Comparison of ENCODE assay signal across 27 cellular contexts in the genomic region with DNA sequence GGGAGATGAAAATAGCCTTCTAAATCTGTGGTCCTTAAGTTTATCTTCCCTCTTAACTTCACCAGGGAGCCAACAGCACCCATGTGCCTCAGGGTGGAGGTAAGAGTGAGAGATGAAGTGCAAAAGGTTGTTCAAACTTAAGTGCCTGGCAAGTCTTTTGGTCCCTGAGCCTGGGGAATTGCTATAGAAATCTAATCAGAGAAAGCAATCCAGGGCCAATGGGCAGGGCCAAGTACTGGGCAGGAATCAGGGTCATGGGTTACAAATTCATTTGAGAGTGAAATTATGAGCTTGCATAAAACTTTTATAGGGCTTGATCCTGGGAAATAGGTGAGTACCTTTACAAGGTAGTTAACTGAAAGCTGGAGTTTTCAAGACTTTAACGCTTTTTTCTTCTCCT. TPM values are rescaled to one million over a fixed set of nuclear protein-coding genes. Genes with fewer than 3 reads are reported as not detected.
DNase-seq lines count a peak whose midpoint lies in the region; TF ChIP-seq lines count a peak whose summit lies in the region.
"Had no signal": no experiment of that assay in that cellular context is flagged by ENCODE, and none has a peak within 500 bp of the region (broad histone marks: within the 10 kb centered on the region; RNA-seq: fewer than 3 reads in every experiment).

No MANE protein-coding gene starts in this region.

- H2AK5ac ChIP-seq in trophoblast cell (ENCODE audit: low read length), result no peak overlapping the region

- intact Hi-C loops in cardiac septum (cut with DNase I) (no loop called here), breast epithelium (cut with DNase I; ENCODE audit: low total_unique reads) (no loop called here)

- no peak for TF ChIP-seq POLR2A in breast epithelium (IDR thresholded peaks at IDR 0.05)

- H3K23ac ChIP-seq in trophoblast cell (ENCODE audit: low read length), result no peak overlapping the region

- no peak overlapping the region for H2AFZ ChIP-seq in trophoblast cell (ENCODE audit: insufficient read depth, low read length, poor library complexity)

- H3K27me3 ChIP-seq in cardiac muscle cell, result no peaks in the 10 kb centered on the region
- H3K27me3 ChIP-seq in breast epithelium, result no peaks in the 10 kb centered on the region
- no peaks in the 10 kb centered on the region for H3K27me3 ChIP-seq in trophoblast cell (ENCODE audit: insufficient read depth, low read length)
- H3K27me3 ChIP-seq: ovary, right atrium auricular region, tibial nerve had no signal

- no peak overlapping the region for H4K12ac ChIP-seq in trophoblast cell (ENCODE audit: low read depth, low read length)

- no peak overlapping the region for H3K4ac ChIP-seq in trophoblast cell (ENCODE audit: low read depth, low read length)

- no peaks in the 10 kb centered on the region for H3K79me2 ChIP-seq in trophoblast cell (ENCODE audit: control insufficient read depth, insufficient read depth, low read length, poor library complexity)

- H2BK5ac ChIP-seq in trophoblast cell (ENCODE audit: low read depth, low read length, poor library complexity), result no peak overlapping the region

- no CpG with 5 or more reads among the region's 1 CpG for WGBS in trophoblast cell (ENCODE audit: extremely low coverage, insufficient coverage, insufficient read length)

- H2BK12ac ChIP-seq in trophoblast cell (ENCODE audit: low read length), result peak overlapping the region; percentile 52

- H3K79me1 ChIP-seq in trophoblast cell (ENCODE audit: low read length), result peaks cover 7% of the 10 kb centered on the region

- no peak overlapping the region for H3K4me2 ChIP-seq in trophoblast cell (ENCODE audit: low read length)

- no peak overlapping the region for H3K9ac ChIP-seq in trophoblast cell (ENCODE audit: low read length)

- no peak overlapping the region for H3K4me3 ChIP-seq in cardiac muscle cell
- no peak overlapping the region for H3K4me3 ChIP-seq in breast epithelium
- no peak overlapping the region for H3K4me3 ChIP-seq in trophoblast cell (ENCODE audit: low read depth, low read length)
- H3K4me3 ChIP-seq: ovary, right atrium auricular region, tibial nerve had no signal

- peak overlapping the region; percentile 20 for H3K27ac ChIP-seq in cardiac muscle cell
- peak overlapping the region; percentile 78 to 80 for H3K27ac ChIP-seq in breast epithelium
- H3K27ac ChIP-seq in trophoblast cell (ENCODE audit: low read depth, low read length), result no peak overlapping the region
- H3K27ac ChIP-seq: ovary, right atrium auricular region, tibial nerve had no signal

- H3K14ac ChIP-seq in trophoblast cell (ENCODE audit: low read length), result no peak overlapping the region

- H3K9me3 ChIP-seq in cardiac muscle cell (ENCODE audit: low read depth) (no peaks in the 10 kb centered on the region), breast epithelium (no peaks in the 10 kb centered on the region), trophoblast cell (ENCODE audit: insufficient read depth, low read depth, low read length) (peaks cover 1% of the 10 kb centered on the region)
- H3K9me3 ChIP-seq: ovary, right atrium auricular region, tibial nerve had no signal

- no peak overlapping the region for H3K18ac ChIP-seq in trophoblast cell (ENCODE audit: low read length)

- DNase-seq in cardiac muscle cell (ENCODE audit: low read depth in 1 of 2, low spot score in 1 of 2), result no peak
- no peak for DNase-seq in cardiac septum (ENCODE audit: low spot score)
- no peak for DNase-seq in breast epithelium (ENCODE audit: low spot score in 2 of 2)
- no peak for DNase-seq in trophoblast cell
- DNase-seq in NCI-H226, result no peak
- no peak for DNase-seq in DMS53 treated with DMSO at 0.1 percent for 48 hours (lab: John Stamatoyannopoulos, UW; ENCODE audit: unreplicated experiment)
- DNase-seq in amniotic stem cell (lab: John Stamatoyannopoulos, UW), result no peak
- DNase-seq in stimulated activated CD4-positive, alpha-beta T cell treated with anti-CD3 and anti-CD28 coated beads, Interleukin-4, amount 100 ng/mL, for 1 hour, result no peak
- DNase-seq: activated B cell treated with CpG ODN at 0.5 μM for 24 hours; activated CD8-positive, alpha-beta memory T cell treated with anti-CD3 and anti-CD28 coated beads, Interleukin-2, amount 50 U/mL, for 4 hours; AML-193; CD8-positive, alpha-beta memory T cell; effector CD8-positive, alpha-beta T cell; foreskin melanocyte; GF-D8; H7; Kasumi-1; NCI-H1092; NCI-H1930; NCI-H2227 treated with DMSO at 0.1 percent for 48 hours; NCI-H748 treated with DMSO at 0.1 percent for 48 hours; ovary; SHP77; stimulated activated CD4-positive, alpha-beta T cell treated with anti-CD3 and anti-CD28 coated beads, Interleukin-4, amount 100 ng/mL, for 4 hours; T1000 had no signal

- peaks cover 19% of the 10 kb centered on the region for H3K4me1 ChIP-seq in cardiac muscle cell (ENCODE audit: low read depth)
- H3K4me1 ChIP-seq in breast epithelium, result peaks cover 0 to 4% of the 10 kb centered on the region in 2 donors
- H3K4me1 ChIP-seq in trophoblast cell (ENCODE audit: control insufficient read depth in 1 of 2, insufficient read depth in 2 of 2, low read length in 2 of 2), result peaks cover 7 to 8% of the 10 kb centered on the region in 2 experiments

- no peak overlapping the region for H4K91ac ChIP-seq in trophoblast cell (ENCODE audit: low read depth, low read length)

- H3K36me3 ChIP-seq in cardiac muscle cell, result no peaks in the 10 kb centered on the region
- H3K36me3 ChIP-seq in breast epithelium, result no peaks in the 10 kb centered on the region
- no peaks in the 10 kb centered on the region for H3K36me3 ChIP-seq in trophoblast cell (ENCODE audit: control insufficient read depth in 1 of 2, insufficient read depth in 2 of 2, low read length in 2 of 2)
- H3K36me3 ChIP-seq: ovary, right atrium auricular region, tibial nerve had no signal

- no peak for TF ChIP-seq CTCF in cardiac muscle cell (IDR thresholded peaks at IDR 0.05; ENCODE audit: low read depth, low read length)
- no peak for TF ChIP-seq CTCF in breast epithelium (IDR thresholded peaks at IDR 0.05)

- H4K8ac ChIP-seq in trophoblast cell (ENCODE audit: low read depth, low read length), result no peak overlapping the region

- no peak overlapping the region for H2BK120ac ChIP-seq in trophoblast cell (ENCODE audit: insufficient read depth, low read length, poor library complexity)

RNA-seq across cellular contexts. Expression of a gene that starts 59.1 kb away (rescaled TPM):
- total RNA-seq in cardiac muscle cell (22.5 and 23.3 TPM in 2 replicates), cardiac septum (33.2 TPM), breast epithelium (10 to 100 TPM; 39.2 to 63.8 (median 44.2) TPM)
- polyA plus RNA-seq in cardiac muscle cell, result 27.8 and 28.4 TPM in 2 replicates
- polyA plus RNA-seq in trophoblast cell (2013), result 153 and 154 TPM in 2 replicates
